9 cellular contexts compared by ENCODE assay signal in genomic region chr1:185813401-185813979, GRCh38.
DNase-seq lines count a peak whose midpoint lies in the region; ATAC-seq, FAIRE-seq and TF ChIP-seq lines count a peak whose summit lies in the region.
"Had no signal": no experiment of that assay in that cellular context is flagged by ENCODE, and none has a peak within 500 bp of the region (broad histone marks: within the 10 kb centered on the region; RNA-seq: fewer than 3 reads in every experiment).

No MANE protein-coding gene starts in this region.

- H3K9me3 Mint-ChIP-seq in WTC11: no peaks in the 10 kb centered on the region
- H3K9me3 Mint-ChIP-seq: T-helper 1 cell treated with Interleukin-12 subunit alpha and Interleukin-12 subunit beta and Interleukin-4 antibody, amounts not matched to agents 30 μg/mL and 1 μg/mL, for 36 hours had no signal

- no peak overlapping the region for H3K4me3 ChIP-seq in kidney (ENCODE audit: low read length in 2 of 2)
- no peak overlapping the region for H3K4me3 ChIP-seq in coronary artery

- peak; percentile 38 for TF ChIP-seq CTCF in WTC11 (IDR thresholded peaks at IDR 0.05)
- peak; percentile 44 for TF ChIP-seq CTCF in kidney (IDR thresholded peaks at IDR 0.05; ENCODE audit: borderline replicate concordance, extremely low read depth, insufficient read depth)
- TF ChIP-seq CTCF in coronary artery (IDR thresholded peaks at IDR 0.05): no peak

- no peaks in the 10 kb centered on the region for H3K36me3 ChIP-seq in kidney (ENCODE audit: control insufficient read depth in 1 of 2, insufficient read depth in 2 of 2, low read length in 2 of 2)

- DNase-seq in DMS153 treated with DMSO at 0.1 percent for 48 hours (lab: John Stamatoyannopoulos, UW; ENCODE audit: unreplicated experiment) (peak; percentile 68), NCI-H2029 treated with DMSO at 0.1 percent for 48 hours (lab: John Stamatoyannopoulos, UW) (peak; percentile 28), WTC11 (ENCODE audit: low spot score) (no peak), kidney (no peak), GM12892 (ENCODE audit: insufficient read length) (no peak), coronary artery (ENCODE audit: low spot score) (no peak)
- no peak for DNase-seq in stimulated activated CD4-positive, alpha-beta T cell treated with anti-CD3 and anti-CD28 coated beads, Interleukin-4, amount 100 ng/mL, for 4 hours

- H3K9me3 ChIP-seq in kidney (ENCODE audit: control insufficient read depth in 1 of 2, low read length in 2 of 2): no peaks in the 10 kb centered on the region

- no peaks in the 10 kb centered on the region for H3K36me3 Mint-ChIP-seq in WTC11

- TF ChIP-seq POLR2A in GM12892 (IDR thresholded peaks at IDR 0.05; ENCODE audit: low read depth, low read length): no peak

- POLR2A ChIA-PET in WTC11 (lab: Charles Lee): no interaction called here

- H3K27ac Mint-ChIP-seq in WTC11: no peak overlapping the region; the same call in 1 of the 2 replicates
- H3K27ac Mint-ChIP-seq: T-helper 1 cell treated with Interleukin-12 subunit alpha and Interleukin-12 subunit beta and Interleukin-4 antibody, amounts not matched to agents 30 μg/mL and 1 μg/mL, for 36 hours had no signal

- ATAC-seq in GM21619 (IDR thresholded peaks at IDR 0.05; ENCODE audit: unreplicated experiment) (peak; percentile 78), WTC11 (peak; percentile 88)

- peaks cover 16% of the 10 kb centered on the region for H3K4me1 Mint-ChIP-seq in WTC11

- H3K4me3 Mint-ChIP-seq in WTC11: no peak overlapping the region
- H3K4me3 Mint-ChIP-seq: T-helper 1 cell treated with Interleukin-12 subunit alpha and Interleukin-12 subunit beta and Interleukin-4 antibody, amounts not matched to agents 30 μg/mL and 1 μg/mL, for 36 hours had no signal

- H3K27ac ChIP-seq in kidney (ENCODE audit: low read depth in 2 of 2, low read length in 2 of 2) (no peak overlapping the region), coronary artery (no peak overlapping the region)

- FAIRE-seq in kidney (lab: Jason Lieb, UNC): peak; percentile 80
- FAIRE-seq in GM12892 (lab: Jason Lieb, UNC): no peak

- no peaks in the 10 kb centered on the region for H3K27me3 Mint-ChIP-seq in WTC11 (ENCODE audit: low read depth)

- no peak overlapping the region for H3K9ac ChIP-seq in kidney (ENCODE audit: low read length in 2 of 2)

- CTCF ChIA-PET in WTC11 (lab: Charles Lee): interaction anchor here (0.6 to 1.9 kb wide), 8 partner anchors 11 to 399 kb away, joined by 3 to 13 read pairs (median 3); no protein-coding TSS in a partner anchor

- H3K4me1 ChIP-seq in kidney (ENCODE audit: control insufficient read depth in 1 of 2, insufficient read depth in 1 of 2, low read depth in 1 of 2, low read length in 2 of 2): no peaks in the 10 kb centered on the region

- intact Hi-C loops in kidney (cut with DNase I): no loop called here

TF ChIP-seq in WTC11, 78 proteins besides CTCF, POLR2A, EP300 and RAD21:
- no peak for TF ChIP-seq CREM (CRISPR knock-in tag; IDR thresholded peaks at IDR 0.05)
- TF ChIP-seq KAT7 (CRISPR knock-in tag; IDR thresholded peaks at IDR 0.05; ENCODE audit: borderline replicate concordance): no peak
- no peak for TF ChIP-seq RORB (CRISPR knock-in tag; IDR thresholded peaks at IDR 0.05)
- no peak for TF ChIP-seq SP1 (CRISPR knock-in tag; conservative IDR thresholded peaks at IDR 0.05)
- TF ChIP-seq HMGXB4 (CRISPR knock-in tag; IDR thresholded peaks at IDR 0.05): no peak
- no peak for TF ChIP-seq ZNF671 (CRISPR knock-in tag; IDR thresholded peaks at IDR 0.05)
- no peak for TF ChIP-seq NR2C2 (CRISPR knock-in tag; IDR thresholded peaks at IDR 0.05)
- TF ChIP-seq NFATC4 (CRISPR knock-in tag; IDR thresholded peaks at IDR 0.05): no peak
- no peak for TF ChIP-seq ZNF423 (CRISPR knock-in tag; IDR thresholded peaks at IDR 0.05)
- no peak for TF ChIP-seq TEAD4 (CRISPR knock-in tag; IDR thresholded peaks at IDR 0.05)
- TF ChIP-seq ZNF263 (CRISPR knock-in tag; IDR thresholded peaks at IDR 0.05; ENCODE audit: low read depth): no peak
- TF ChIP-seq NFE2L1 (CRISPR knock-in tag; IDR thresholded peaks at IDR 0.05): no peak
- TF ChIP-seq FOXP1 (CRISPR knock-in tag; IDR thresholded peaks at IDR 0.05; ENCODE audit: borderline replicate concordance): no peak
TF ChIP-seq in WTC11: peak in this region for 0.

Comparison
In these comparisons a context has a peak if more than half of its experiments do, and no peak if none do; other contexts are left out.
1. DNase-seq: peak in DMS153 treated with DMSO at 0.1 percent for 48 hours (single experiment) and NCI-H2029 treated with DMSO at 0.1 percent for 48 hours (single experiment); none in WTC11 (single experiment), kidney (single experiment), GM12892 (single experiment), coronary artery (single experiment) and stimulated activated CD4-positive, alpha-beta T cell treated with anti-CD3 and anti-CD28 coated beads, Interleukin-4, amount 100 ng/mL, for 4 hours (0 of 2).